In the genomic region with DNA sequence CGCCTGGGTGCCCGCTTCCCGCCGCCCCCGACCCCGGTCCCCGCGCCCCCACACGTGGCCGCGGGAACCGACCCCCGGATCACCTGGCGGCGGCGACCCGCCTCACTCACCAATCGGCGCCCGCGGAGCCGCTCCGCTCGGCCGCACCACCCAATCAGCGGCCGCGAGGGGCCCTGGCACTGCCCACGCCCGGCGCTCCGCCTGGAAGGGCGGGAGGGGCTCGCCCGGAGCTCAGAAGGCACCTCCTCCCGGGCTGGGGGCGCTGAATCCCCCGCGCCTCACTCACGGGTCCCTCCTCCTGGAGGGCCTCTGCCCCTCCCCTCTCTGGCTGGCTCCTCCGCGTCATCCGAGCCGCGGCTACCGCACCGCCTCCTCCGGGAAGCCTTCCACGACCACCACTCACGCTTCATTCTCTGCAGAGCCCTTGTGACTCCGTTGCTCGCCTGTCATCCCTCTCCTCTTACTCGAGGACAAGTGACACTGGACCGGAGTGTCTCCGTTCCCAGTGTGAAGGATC, we compare ENCODE assay signal across 8 cellular contexts. TPM values are rescaled to one million over a fixed set of nuclear protein-coding genes. Genes with fewer than 3 reads are reported as not detected.
DNase-seq lines count a peak whose midpoint lies in the region; ATAC-seq lines count a peak whose summit lies in the region.

No MANE protein-coding gene starts in this region.

- CTCF ChIA-PET in activated CD4-positive, alpha-beta memory T cell treated with anti-CD3 and anti-CD28 coated beads for 36 hours (lab: Charles Lee) = interaction anchor here (3.3 kb wide), 1 partner anchor 35 kb away, joined by 21 read pairs; no protein-coding TSS in a partner anchor

- peak overlapping the region; percentile 74 for H3K4me3 Mint-ChIP-seq in activated CD4-positive, alpha-beta memory T cell treated with anti-CD3 and anti-CD28 coated beads for 36 hours
- peak overlapping the region; percentile 91 for H3K4me3 Mint-ChIP-seq in memory B cell

- DNase-seq in Daoy (ENCODE audit: low read depth) (peak; percentile 83), NCI-H2196 (lab: John Stamatoyannopoulos, UW; ENCODE audit: unreplicated experiment) (peak; percentile 79), memory B cell (ENCODE audit: low spot score in 2 of 2) (peak; percentile 39 to 58)
- DNase-seq in activated CD4-positive, alpha-beta memory T cell treated with anti-CD3 and anti-CD28 coated beads for 36 hours = peak; percentile 60
- DNase-seq in effector CD8-positive, alpha-beta T cell (lab: John Stamatoyannopoulos, UW) = peak; percentile 54
- DNase-seq in stimulated activated CD8-positive, alpha-beta memory T cell treated with anti-CD3 and anti-CD28 coated beads, Interleukin-15, amount 100 ng/mL, for 1 hour (ENCODE audit: low read depth) = peak; percentile 16

- peaks cover 5% of the 10 kb centered on the region for H3K36me3 Mint-ChIP-seq in activated CD4-positive, alpha-beta memory T cell treated with anti-CD3 and anti-CD28 coated beads for 36 hours
- peaks cover 2% of the 10 kb centered on the region for H3K36me3 Mint-ChIP-seq in memory B cell

- ATAC-seq in HG02571 (IDR thresholded peaks at IDR 0.05; ENCODE audit: unreplicated experiment) = peak; percentile 55
- peak; percentile 55 for ATAC-seq in memory B cell (ENCODE audit: low read depth)
- no peak for ATAC-seq in HG03571 (IDR thresholded peaks at IDR 0.05; ENCODE audit: unreplicated experiment)

- peaks cover 19% of the 10 kb centered on the region for H3K27me3 Mint-ChIP-seq in activated CD4-positive, alpha-beta memory T cell treated with anti-CD3 and anti-CD28 coated beads for 36 hours
- peaks cover 11% of the 10 kb centered on the region for H3K27me3 Mint-ChIP-seq in memory B cell

- intact Hi-C loops in activated CD4-positive, alpha-beta memory T cell treated with anti-CD3 and anti-CD28 coated beads for 36 hours (cut with micrococcal nuclease) = loop anchor here (2.0 to 5.0 kb wide), 3 partner anchors 35 to 70 kb away; a partner anchor contains a TSS

- peaks cover 21% of the 10 kb centered on the region for H3K4me1 Mint-ChIP-seq in activated CD4-positive, alpha-beta memory T cell treated with anti-CD3 and anti-CD28 coated beads for 36 hours (ENCODE audit: low read depth)
- peaks cover 22% of the 10 kb centered on the region for H3K4me1 Mint-ChIP-seq in memory B cell

- H3K27ac Mint-ChIP-seq in activated CD4-positive, alpha-beta memory T cell treated with anti-CD3 and anti-CD28 coated beads for 36 hours = no peak overlapping the region
- H3K27ac Mint-ChIP-seq in memory B cell = peak overlapping the region; percentile 78

- H3K9me3 Mint-ChIP-seq in activated CD4-positive, alpha-beta memory T cell treated with anti-CD3 and anti-CD28 coated beads for 36 hours = no peaks in the 10 kb centered on the region
- no peaks in the 10 kb centered on the region for H3K9me3 Mint-ChIP-seq in memory B cell

- POLR2A ChIA-PET in activated CD4-positive, alpha-beta memory T cell treated with anti-CD3 and anti-CD28 coated beads for 36 hours (lab: Charles Lee) = no interaction called here

RNA-seq across cellular contexts. Expression of a gene that starts 0.4 kb away (rescaled TPM):
- 1.3 and 2.2 TPM in 2 replicates for total RNA-seq in Daoy (2014; rRNA removed; shearing (Covaris generic))
- total RNA-seq in activated CD4-positive, alpha-beta memory T cell treated with anti-CD3 and anti-CD28 coated beads for 36 hours = under 1 TPM; 0.07 to 0.12 TPM

RNA-seq across cellular contexts. Expression of a gene that starts 14.3 kb away (rescaled TPM):
- total RNA-seq in Daoy (2014; rRNA removed; shearing (Covaris generic)) = 0.06 TPM in 1 of 2 replicates, not detected in the other
- not detected for total RNA-seq in activated CD4-positive, alpha-beta memory T cell treated with anti-CD3 and anti-CD28 coated beads for 36 hours

RNA-seq across cellular contexts. Expression of a gene that starts 55.0 kb away (rescaled TPM):
- 143 and 153 TPM in 2 replicates for total RNA-seq in Daoy (2014; rRNA removed; shearing (Covaris generic))
- total RNA-seq in activated CD4-positive, alpha-beta memory T cell treated with anti-CD3 and anti-CD28 coated beads for 36 hours = 100 to 1,000 TPM; 209 to 225 TPM

Comparison
In these comparisons a context has a peak if more than half of its experiments do, and no peak if none do; other contexts are left out.
1. DNase-seq: peak in every context shown above with its lines; median percentile 83 in Daoy; 79 in NCI-H2196; 60 in activated CD4-positive, alpha-beta memory T cell treated with anti-CD3 and anti-CD28 coated beads for 36 hours; 54 in effector CD8-positive, alpha-beta T cell; 48 in memory B cell; 16 in stimulated activated CD8-positive, alpha-beta memory T cell treated with anti-CD3 and anti-CD28 coated beads, Interleukin-15, amount 100 ng/mL, for 1 hour.